ENCODE assay signal across 23 cellular contexts in genomic region chr3:45002680-45003079, GRCh38. TPM values are rescaled to one million over a fixed set of nuclear protein-coding genes. Genes with fewer than 3 reads are reported as not detected.
DNase-seq lines count a peak whose midpoint lies in the region; ATAC-seq, FAIRE-seq and TF ChIP-seq lines count a peak whose summit lies in the region.
"Had no signal": no experiment of that assay in that cellular context is flagged by ENCODE, and none has a peak within 500 bp of the region (broad histone marks: within the 10 kb centered on the region; RNA-seq: fewer than 3 reads in every experiment).

No MANE protein-coding gene starts in this region.

- intact Hi-C loops in Right ventricle myocardium superior (cut with DNase I): no loop called here
- intact Hi-C loops in cardiac septum (cut with DNase I): no loop called here
- intact Hi-C loops in GM12878 (cut with micrococcal nuclease; ENCODE audit: unreplicated experiment): no loop called here
- intact Hi-C loops in ascending aorta (cut with DNase I): no loop called here

- no peak overlapping the region for H3K9ac ChIP-seq in GM12878 (ENCODE audit: control insufficient read depth, insufficient read depth, low read length)
- peak overlapping the region in 1 of 5 donors; percentile 30 for H3K9ac ChIP-seq in subcutaneous abdominal adipose tissue (ENCODE audit: low read length in 5 of 5)

- TF ChIP-seq POLR2A in GM12878 (IDR thresholded peaks at IDR 0.05; ENCODE audit: low read depth, low read length) (no peak), erythroblast (IDR thresholded peaks at IDR 0.05; ENCODE audit: low read length) (no peak)

- CTCF ChIA-PET in GM12878 (lab: Yijun Ruan, JAX): interaction anchor here (0.6 to 1.5 kb wide), 4 partner anchors 14 to 539 kb away, joined by 3 to 4 read pairs (median 4); no protein-coding TSS in a partner anchor

- H3K27me3 ChIP-seq in GM12878 (replicated peaks in 1 of 2; ENCODE audit: control insufficient read depth in 2 of 2, insufficient read depth in 2 of 2, low read length in 1 of 2) (no peaks in the 10 kb centered on the region), subcutaneous abdominal adipose tissue (ENCODE audit: control insufficient read depth in 5 of 5, insufficient read depth in 4 of 5, low read length in 5 of 5) (no peaks in the 10 kb centered on the region), ascending aorta (no peaks in the 10 kb centered on the region)
- H3K27me3 ChIP-seq: brain microvascular endothelial cell, colonic mucosa, tibial artery had no signal

- ATAC-seq in Right ventricle myocardium superior (ENCODE audit: poor library complexity): peak; percentile 64
- no peak for ATAC-seq in GM12878
- peak; percentile 18 for ATAC-seq in left lobe of liver
- ATAC-seq: activated CD8-positive, alpha-beta T cell treated with anti-CD3 and anti-CD28 coated beads, Interleukin-2, amount 10 ng/mL, durations not matched to agents 7 days and 5 days; SK-N-SH treated with all-trans-retinoic acid at 6 μM for 48 hours had no signal

- in situ Hi-C loops in GM12878 (cut with MboI): no loop called here

- no peak overlapping the region for H3K4me2 ChIP-seq in GM12878 (ENCODE audit: control insufficient read depth, insufficient read depth)

- TF ChIP-seq EP300 in GM12878 (IDR thresholded peaks at IDR 0.05; ENCODE audit: borderline replicate concordance in 1 of 2, control insufficient read depth in 1 of 2, low read depth in 2 of 2, low read length in 2 of 2): no peak

- SMC1A ChIA-PET in GM12878 (lab: Charles Lee; ENCODE audit: uncharacterized antibody, unreplicated experiment): interaction anchor here (1.7 kb wide), 1 partner anchor 10 kb away, joined by 7 read pairs; no protein-coding TSS in a partner anchor

- TSS peak; percentile 24 for BruUV-seq in GM12878 (replicated peaks; lab: Mats Ljungman, UMichigan)

- no peak overlapping the region for H3K27ac ChIP-seq in GM12878 (ENCODE audit: control insufficient read depth, insufficient read depth)
- peak overlapping the region; percentile 55 for H3K27ac ChIP-seq in subcutaneous abdominal adipose tissue (ENCODE audit: low read depth, low read length)
- H3K27ac ChIP-seq in ascending aorta: no peak overlapping the region
- H3K27ac ChIP-seq: brain microvascular endothelial cell, colonic mucosa, tibial artery had no signal

- 100% methylated on average over 3 of the region's 3 CpGs for WGBS in GM12878 (ENCODE audit: insufficient coverage, insufficient replicate concordance, low lambda C conversion rate, missing lambda C conversion rate)

- POLR2A ChIA-PET in GM12878 (lab: Charles Lee): no interaction called here

- H2AFZ ChIP-seq in GM12878 (ENCODE audit: control insufficient read depth, low read depth, low read length): no peak overlapping the region

- FAIRE-seq in GM12878 (lab: Jason Lieb, UNC): no peak

- no peak overlapping the region for H3K4me3 ChIP-seq in GM12878
- no peak overlapping the region for H3K4me3 ChIP-seq in subcutaneous abdominal adipose tissue (ENCODE audit: low read depth in 1 of 5, low read length in 5 of 5)
- H3K4me3 ChIP-seq in ascending aorta: no peak overlapping the region
- H3K4me3 ChIP-seq: colonic mucosa, tibial artery had no signal

- TF ChIP-seq RAD21 in GM12878 (IDR thresholded peaks at IDR 0.05; ENCODE audit: insufficient read depth, low read depth, low read length): no peak

- RAD21 ChIA-PET in GM12878 (lab: Charles Lee; ENCODE audit: unreplicated experiment): interaction anchor here (0.8 kb wide), 2 partner anchors 19 to 21 kb away, joined by 3 read pairs; no protein-coding TSS in a partner anchor

- no peaks in the 10 kb centered on the region for H3K79me2 ChIP-seq in GM12878 (ENCODE audit: control insufficient read depth, insufficient read depth, low read length)

- H3K4me1 ChIP-seq in GM12878 (ENCODE audit: control insufficient read depth, insufficient read depth, low read length): no peaks in the 10 kb centered on the region
- H3K4me1 ChIP-seq in subcutaneous abdominal adipose tissue (ENCODE audit: control insufficient read depth in 5 of 5, insufficient read depth in 5 of 5, low read length in 5 of 5): peaks cover 4 to 24% (median 23%) of the 10 kb centered on the region in 5 donors
- H3K4me1 ChIP-seq in ascending aorta: no peaks in the 10 kb centered on the region
- H3K4me1 ChIP-seq: colonic mucosa, tibial artery had no signal

- H3K36me3 ChIP-seq in GM12878 (ENCODE audit: control insufficient read depth in 2 of 2, insufficient read depth in 2 of 2, low read length in 1 of 2): peaks cover 24 to 47% of the 10 kb centered on the region in 2 experiments
- H3K36me3 ChIP-seq in subcutaneous abdominal adipose tissue (ENCODE audit: control insufficient read depth in 5 of 5, insufficient read depth in 5 of 5, low read length in 5 of 5): peaks cover 15 to 56% (median 37%) of the 10 kb centered on the region in 5 donors
- peaks cover 21 to 79% of the 10 kb centered on the region in 2 donors for H3K36me3 ChIP-seq in ascending aorta

- no peak for DNase-seq in Right ventricle myocardium superior
- no peak for DNase-seq in cardiac septum (ENCODE audit: low spot score)
- DNase-seq in GM12878 (ENCODE audit: low read depth, low spot score): no peak
- no peak for DNase-seq in left lobe of liver (ENCODE audit: low spot score)
- DNase-seq in erythroblast (lab: John Stamatoyannopoulos, UW): no peak
- no peak for DNase-seq in ascending aorta (ENCODE audit: low spot score in 2 of 2)
- no peak for DNase-seq in GM19238 (ENCODE audit: insufficient read length, low spot score)
- DNase-seq: activated CD4-positive, CD25-positive, alpha-beta regulatory T cell; activated CD8-positive, alpha-beta T cell treated with anti-CD3 and anti-CD28 coated beads, Interleukin-2, amount 10 ng/mL, durations not matched to agents 7 days and 5 days; activated T-cell treated with anti-CD3 and anti-CD28 coated beads, Interleukin-2, amount 50 U/mL, for 1 hour; brain microvascular endothelial cell; colonic mucosa; endodermal cell; NCI-H1694 treated with DMSO at 0.1 percent for 48 hours; NCI-H69; nephron progenitor cell; RPMI8226; stimulated activated CD4-positive, alpha-beta T cell treated with anti-CD3 and anti-CD28 coated beads, Interleukin-2, amount 100 ng/mL, for 24 hours; stimulated activated naive CD4-positive, alpha-beta T cell; tibial artery had no signal

- no peaks in the 10 kb centered on the region for H4K20me1 ChIP-seq in GM12878 (ENCODE audit: control insufficient read depth, insufficient read depth)

- TF ChIP-seq CTCF in GM12878 (IDR thresholded peaks at IDR 0.05 in 2 of 3, conservative IDR thresholded peaks at IDR 0.05 in 1 of 3; ENCODE audit: control insufficient read depth in 2 of 3, extremely low read depth in 1 of 3, insufficient read depth in 1 of 3, low read depth in 3 of 3, low read length in 3 of 3): no peak
- TF ChIP-seq CTCF in ascending aorta (IDR thresholded peaks at IDR 0.05): no peak

- no peaks in the 10 kb centered on the region for H3K9me3 ChIP-seq in GM12878 (replicated peaks; ENCODE audit: control insufficient read depth, insufficient read depth, low read length)
- H3K9me3 ChIP-seq in subcutaneous abdominal adipose tissue (ENCODE audit: control insufficient read depth in 5 of 5, low read length in 5 of 5): peaks cover 0 to 3% (median 0%) of the 10 kb centered on the region in 5 donors
- H3K9me3 ChIP-seq in ascending aorta: no peaks in the 10 kb centered on the region
- H3K9me3 ChIP-seq: colonic mucosa, tibial artery had no signal

RNA-seq across cellular contexts. Expression of gene CLEC3B, which starts 23.4 kb away (rescaled TPM):
- total RNA-seq in Right ventricle myocardium superior (78.6 TPM), cardiac septum (77.1 TPM), GM12878 (2014; rRNA removed) (0.11 TPM in 1 of 2 replicates, not detected in the other), GM12878 (2014; rRNA removed; fragmentation: Illumina TruSeq; extraction: Trizol) (not detected in 2 replicates), GM12878 (2021) (0.23 TPM in 1 of 2 replicates, not detected in the other), left lobe of liver (25.5 TPM), ascending aorta (130 TPM)
- total RNA-seq in GM12878 (2013; cell fraction: nucleolus; rRNA removed): not detected in 2 replicates
- not detected for polyA plus RNA-seq in GM12878 (2011; ENCODE audit: low read depth)
- polyA plus RNA-seq in GM12878 (2011; rRNA removed) (not detected in 2 replicates), GM12878 (2014; fragmentation: Illumina TruSeq; extraction: Trizol) (not detected in 2 replicates), GM12878 (2014; fragmentation: Nextera tagmentation; extraction: Ambion mirVana) (not detected), GM12878 (2014; rRNA removed) (0.13 TPM in 1 of 2 replicates, not detected in the other), GM12878 (2016; fragmentation: Nextera tagmentation; extraction: Ambion mirVana) (not detected)
- polyA plus RNA-seq in GM12878 (2011; cell fraction: cytosol; rRNA removed): 0.12 and 0.15 TPM in 2 replicates
- polyA plus RNA-seq in GM12878 (2011; cell fraction: nucleus; rRNA removed): 0.51 and 0.82 TPM in 2 replicates
- polyA plus RNA-seq in GM12878 (2012): not detected in 2 replicates
- polyA minus RNA-seq in GM12878 (2011; rRNA and poly(A)+ RNA removed): not detected in 2 replicates
- not detected in 2 replicates for polyA minus RNA-seq in GM12878 (2011; cell fraction: cytosol; rRNA and poly(A)+ RNA removed)
- polyA minus RNA-seq in GM12878 (2011; cell fraction: nucleus; rRNA and poly(A)+ RNA removed): 0.24 and 0.77 TPM in 2 replicates
- total RNA-seq: endodermal cell, HT1080 had no signal

RNA-seq across cellular contexts. Expression of gene EXOSC7, which starts 26.6 kb away (rescaled TPM):
- 24.4 TPM for total RNA-seq in Right ventricle myocardium superior
- 29.6 TPM for total RNA-seq in cardiac septum
- total RNA-seq in GM12878 (2013; cell fraction: nucleolus; rRNA removed): 100 and 127 TPM in 2 replicates
- 76.8 and 77.9 TPM in 2 replicates for total RNA-seq in GM12878 (2014; rRNA removed)
- total RNA-seq in GM12878 (2014; rRNA removed; fragmentation: Illumina TruSeq; extraction: Trizol): 66.7 and 68.5 TPM in 2 replicates
- 55.5 and 62.2 TPM in 2 replicates for total RNA-seq in GM12878 (2021)
- 63.3 TPM for polyA plus RNA-seq in GM12878 (2011; ENCODE audit: low read depth)
- 119 and 121 TPM in 2 replicates for polyA plus RNA-seq in GM12878 (2011; rRNA removed)
- polyA plus RNA-seq in GM12878 (2011; cell fraction: cytosol; rRNA removed): 70.9 and 86.3 TPM in 2 replicates
- polyA plus RNA-seq in GM12878 (2011; cell fraction: nucleus; rRNA removed): 84.9 and 86.2 TPM in 2 replicates
- 60.1 and 67.1 TPM in 2 replicates for polyA plus RNA-seq in GM12878 (2012)
- 46.3 and 58.0 TPM in 2 replicates for polyA plus RNA-seq in GM12878 (2014; fragmentation: Illumina TruSeq; extraction: Trizol)
- polyA plus RNA-seq in GM12878 (2014; fragmentation: Nextera tagmentation; extraction: Ambion mirVana): 100 to 1,000 TPM; 159 to 193 TPM
- 71.9 and 72.6 TPM in 2 replicates for polyA plus RNA-seq in GM12878 (2014; rRNA removed)
- polyA plus RNA-seq in GM12878 (2016; fragmentation: Nextera tagmentation; extraction: Ambion mirVana): 10 to 100 TPM; 88.9 to 94.5 TPM
- polyA minus RNA-seq in GM12878 (2011; rRNA and poly(A)+ RNA removed): 70.0 and 75.6 TPM in 2 replicates
- 13.4 and 16.3 TPM in 2 replicates for polyA minus RNA-seq in GM12878 (2011; cell fraction: cytosol; rRNA and poly(A)+ RNA removed)
- polyA minus RNA-seq in GM12878 (2011; cell fraction: nucleus; rRNA and poly(A)+ RNA removed): 34.9 and 60.0 TPM in 2 replicates
- 14.6 TPM for total RNA-seq in left lobe of liver
- total RNA-seq in ascending aorta: 51.2 TPM

RNA-seq across cellular contexts. Expression of gene ZDHHC3, which starts 26.7 kb away (rescaled TPM):
- total RNA-seq in Right ventricle myocardium superior (35.6 TPM), cardiac septum (43.8 TPM), GM12878 (2014; rRNA removed) (46.5 and 46.9 TPM in 2 replicates), GM12878 (2014; rRNA removed; fragmentation: Illumina TruSeq; extraction: Trizol) (29.6 and 32.1 TPM in 2 replicates), GM12878 (2021) (40.0 and 42.6 TPM in 2 replicates), left lobe of liver (36.6 TPM), ascending aorta (67.8 TPM)
- total RNA-seq in GM12878 (2013; cell fraction: nucleolus; rRNA removed): 56.2 and 56.3 TPM in 2 replicates
- polyA plus RNA-seq in GM12878 (2011; ENCODE audit: low read depth): 11.9 TPM
- polyA plus RNA-seq in GM12878 (2011; rRNA removed) (56.5 and 79.1 TPM in 2 replicates), GM12878 (2014; fragmentation: Illumina TruSeq; extraction: Trizol) (40.3 and 47.8 TPM in 2 replicates), GM12878 (2014; fragmentation: Nextera tagmentation; extraction: Ambion mirVana) (1 to 10 TPM; 6.8 to 7.4 TPM), GM12878 (2014; rRNA removed) (38.1 and 41.5 TPM in 2 replicates), GM12878 (2016; fragmentation: Nextera tagmentation; extraction: Ambion mirVana) (10 to 100 TPM; 39.4 to 42.1 TPM)
- polyA plus RNA-seq in GM12878 (2011; cell fraction: cytosol; rRNA removed): 87.6 and 105 TPM in 2 replicates
- 50.4 and 58.3 TPM in 2 replicates for polyA plus RNA-seq in GM12878 (2011; cell fraction: nucleus; rRNA removed)
- 19.2 and 21.2 TPM in 2 replicates for polyA plus RNA-seq in GM12878 (2012)
- polyA minus RNA-seq in GM12878 (2011; rRNA and poly(A)+ RNA removed): 190 TPM in 2 replicates
- polyA minus RNA-seq in GM12878 (2011; cell fraction: cytosol; rRNA and poly(A)+ RNA removed): 25.6 and 27.0 TPM in 2 replicates
- 24.4 and 43.5 TPM in 2 replicates for polyA minus RNA-seq in GM12878 (2011; cell fraction: nucleus; rRNA and poly(A)+ RNA removed)

Comparison
In these comparisons a context has a peak if more than half of its experiments do, and no peak if none do; other contexts are left out.
1. RNA of gene CLEC3B, which starts 23.4 kb away (total RNA-seq): 130 TPM in ascending aorta (single experiment), 78.6 TPM in Right ventricle myocardium superior (single experiment), 77.1 TPM in cardiac septum (single experiment) and 25.5 TPM in left lobe of liver (single experiment); 0.11 to 0.23 TPM in GM12878; every median in the first group is over 10 times any median in the second.